ENCODE assay signal across 10 cellular contexts in genomic region chr17:82531431-82531881, GRCh38. TPM values are rescaled to one million over a fixed set of nuclear protein-coding genes. Genes with fewer than 3 reads are reported as not detected.
A peak's percentile ranks its signal among the peaks of the same experiment; 100 is the strongest.
DNase-seq lines count a peak whose midpoint lies in the region; ATAC-seq and TF ChIP-seq lines count a peak whose summit lies in the region.
"Had no signal": no experiment of that assay in that cellular context is flagged by ENCODE, and none has a peak within 500 bp of the region (broad histone marks: within the 10 kb centered on the region; RNA-seq: fewer than 3 reads in every experiment).

No MANE protein-coding gene starts in this region.

- peaks cover 63% of the 10 kb centered on the region for H3K4me1 Mint-ChIP-seq in activated naive CD4-positive, alpha-beta T cell treated with anti-CD3 and anti-CD28 coated beads for 36 hours (ENCODE audit: low read depth)
- H3K4me1 Mint-ChIP-seq in stimulated activated effector memory CD8-positive, alpha-beta T cell treated with anti-CD3 and anti-CD28 coated beads, Interleukin-12 subunit alpha, Interleukin-12 subunit beta, amount 100 ng/mL, for 72 hours: peaks cover 62% of the 10 kb centered on the region

- H3K27me3 Mint-ChIP-seq in activated naive CD4-positive, alpha-beta T cell treated with anti-CD3 and anti-CD28 coated beads for 36 hours (ENCODE audit: low read depth): no peaks in the 10 kb centered on the region

- intact Hi-C loops in activated naive CD4-positive, alpha-beta T cell treated with anti-CD3 and anti-CD28 coated beads for 36 hours (cut with micrococcal nuclease): no loop called here

- TF ChIP-seq CTCF in WI38 (IDR thresholded peaks at IDR 0.05; ENCODE audit: low read depth, low read length) (no peak), fibroblast of pulmonary artery (IDR thresholded peaks at IDR 0.05; ENCODE audit: low read length, missing control alignments) (no peak)

- no peaks in the 10 kb centered on the region for H3K9me3 Mint-ChIP-seq in activated naive CD4-positive, alpha-beta T cell treated with anti-CD3 and anti-CD28 coated beads for 36 hours
- H3K9me3 Mint-ChIP-seq in stimulated activated effector memory CD8-positive, alpha-beta T cell treated with anti-CD3 and anti-CD28 coated beads, Interleukin-12 subunit alpha, Interleukin-12 subunit beta, amount 100 ng/mL, for 72 hours: no peaks in the 10 kb centered on the region

- H3K27ac Mint-ChIP-seq in activated naive CD4-positive, alpha-beta T cell treated with anti-CD3 and anti-CD28 coated beads for 36 hours: peak overlapping the region; percentile 72
- peak overlapping the region; percentile 77 for H3K27ac Mint-ChIP-seq in stimulated activated effector memory CD8-positive, alpha-beta T cell treated with anti-CD3 and anti-CD28 coated beads, Interleukin-12 subunit alpha, Interleukin-12 subunit beta, amount 100 ng/mL, for 72 hours

- peak; percentile 26 for DNase-seq in activated naive CD4-positive, alpha-beta T cell treated with anti-CD3 and anti-CD28 coated beads for 36 hours
- no peak for DNase-seq in activated naive CD4-positive, alpha-beta T cell treated with Interleukin-2 at 50 U/mL for 16 hours
- DNase-seq in fibroblast of pulmonary artery (ENCODE audit: low read depth) (peak; percentile 64), DMS114 treated with DMSO at 0.1 percent for 48 hours (lab: John Stamatoyannopoulos, UW; ENCODE audit: unreplicated experiment) (no peak), NCI-H524 treated with DMSO at 0.1 percent for 48 hours (lab: John Stamatoyannopoulos, UW) (no peak)
- no peak for DNase-seq in stimulated activated effector memory CD8-positive, alpha-beta T cell treated with anti-CD3 and anti-CD28 coated beads, Interleukin-12 subunit alpha, Interleukin-12 subunit beta, amount 100 ng/mL, for 72 hours (ENCODE audit: low spot score in 2 of 2)
- DNase-seq: effector memory CD4-positive, alpha-beta T cell; NCI-H1694 had no signal

- CTCF ChIA-PET in activated naive CD4-positive, alpha-beta T cell treated with anti-CD3 and anti-CD28 coated beads for 36 hours (lab: Charles Lee): no interaction called here

- H3K4me3 ChIP-seq in WI38 (ENCODE audit: low read depth, low read length) (peak overlapping the region; percentile 4; the same call in 1 of the 2 replicates), fibroblast of pulmonary artery (replicated peaks; ENCODE audit: low read depth, low read length) (no peak overlapping the region)

- no peak overlapping the region for H3K4me3 Mint-ChIP-seq in activated naive CD4-positive, alpha-beta T cell treated with anti-CD3 and anti-CD28 coated beads for 36 hours
- H3K4me3 Mint-ChIP-seq in stimulated activated effector memory CD8-positive, alpha-beta T cell treated with anti-CD3 and anti-CD28 coated beads, Interleukin-12 subunit alpha, Interleukin-12 subunit beta, amount 100 ng/mL, for 72 hours: peak overlapping the region; percentile 54

- ATAC-seq in stimulated activated effector memory CD8-positive, alpha-beta T cell treated with anti-CD3 and anti-CD28 coated beads, Interleukin-12 subunit alpha, Interleukin-12 subunit beta, amount 100 ng/mL, for 72 hours: peak; percentile 87
- ATAC-seq in HG02973 (IDR thresholded peaks at IDR 0.05; ENCODE audit: unreplicated experiment): no peak

- H3K36me3 Mint-ChIP-seq in activated naive CD4-positive, alpha-beta T cell treated with anti-CD3 and anti-CD28 coated beads for 36 hours (ENCODE audit: low read depth): peaks cover 4% of the 10 kb centered on the region
- H3K36me3 Mint-ChIP-seq in stimulated activated effector memory CD8-positive, alpha-beta T cell treated with anti-CD3 and anti-CD28 coated beads, Interleukin-12 subunit alpha, Interleukin-12 subunit beta, amount 100 ng/mL, for 72 hours: peaks cover 23% of the 10 kb centered on the region

RNA-seq across cellular contexts. Expression of gene FOXK2, which starts 11.9 kb away (rescaled TPM):
- total RNA-seq in activated naive CD4-positive, alpha-beta T cell treated with anti-CD3 and anti-CD28 coated beads for 36 hours: 10 to 100 TPM; 48.8 to 51.4 TPM

Comparison
In these comparisons a context has a peak if more than half of its experiments do, and no peak if none do; other contexts are left out.
1. DNase-seq: peak in activated naive CD4-positive, alpha-beta T cell treated with anti-CD3 and anti-CD28 coated beads for 36 hours (single experiment) and fibroblast of pulmonary artery (single experiment); none in activated naive CD4-positive, alpha-beta T cell treated with Interleukin-2 at 50 U/mL for 16 hours (single experiment), stimulated activated effector memory CD8-positive, alpha-beta T cell treated with anti-CD3 and anti-CD28 coated beads, Interleukin-12 subunit alpha, Interleukin-12 subunit beta, amount 100 ng/mL, for 72 hours (0 of 2), DMS114 treated with DMSO at 0.1 percent for 48 hours (single experiment) and NCI-H524 treated with DMSO at 0.1 percent for 48 hours (single experiment).